Comparison of ENCODE assay signal across 8 cellular contexts in genomic region chr6:149925974-149926777, GRCh38. TPM values are rescaled to one million over a fixed set of nuclear protein-coding genes. Genes with fewer than 3 reads are reported as not detected.
A peak's percentile ranks its signal among the peaks of the same experiment; 100 is the strongest.
DNase-seq lines count a peak whose midpoint lies in the region; ATAC-seq and TF ChIP-seq lines count a peak whose summit lies in the region.

No MANE protein-coding gene starts in this region.

- H4K20me1 ChIP-seq in Loucy (ENCODE audit: insufficient read depth, low read length, poor library complexity, severe bottlenecking) = no peaks in the 10 kb centered on the region

- no peak overlapping the region for H2BK120ac ChIP-seq in trophoblast cell (ENCODE audit: insufficient read depth, low read length, poor library complexity)

- no peaks in the 10 kb centered on the region for H3K27me3 ChIP-seq in Loucy (ENCODE audit: insufficient read depth, low read length, poor library complexity, severe bottlenecking)
- H3K27me3 ChIP-seq in cardiac muscle cell = peaks cover 90% of the 10 kb centered on the region
- peaks cover 38% of the 10 kb centered on the region for H3K27me3 ChIP-seq in trophoblast cell (ENCODE audit: insufficient read depth, low read length)

- H3K23ac ChIP-seq in trophoblast cell (ENCODE audit: low read length) = no peak overlapping the region

- H3K4me2 ChIP-seq in Loucy (ENCODE audit: low read depth, low read length, poor library complexity, severe bottlenecking) (peak overlapping the region; percentile 76), trophoblast cell (ENCODE audit: low read length) (peak overlapping the region; percentile 85)

- no peak overlapping the region for H4K91ac ChIP-seq in trophoblast cell (ENCODE audit: low read depth, low read length)

- H3K27me3 Mint-ChIP-seq in type B pancreatic cell = peaks cover 90% of the 10 kb centered on the region

- H3K36me3 ChIP-seq in Loucy (ENCODE audit: insufficient read depth, low read length) = no peaks in the 10 kb centered on the region
- no peaks in the 10 kb centered on the region for H3K36me3 ChIP-seq in cardiac muscle cell
- no peaks in the 10 kb centered on the region for H3K36me3 ChIP-seq in trophoblast cell (ENCODE audit: control insufficient read depth in 1 of 2, insufficient read depth in 2 of 2, low read length in 2 of 2)

- H3K79me2 ChIP-seq in Loucy (ENCODE audit: insufficient read depth, low read length) = no peaks in the 10 kb centered on the region
- peaks cover 4% of the 10 kb centered on the region for H3K79me2 ChIP-seq in trophoblast cell (ENCODE audit: control insufficient read depth, insufficient read depth, low read length, poor library complexity)

- H3K4me1 Mint-ChIP-seq in type B pancreatic cell (ENCODE audit: unreplicated experiment) = peaks cover 9% of the 10 kb centered on the region

- no peaks in the 10 kb centered on the region for H3F3A ChIP-seq in Loucy (ENCODE audit: low read depth)

- TF ChIP-seq CTCF in GM12875 (IDR thresholded peaks at IDR 0.05; ENCODE audit: borderline replicate concordance, insufficient read depth, low read depth, low read length) (peak; percentile 80), Loucy (conservative IDR thresholded peaks at IDR 0.05; ENCODE audit: low read length) (peak; percentile 88), cardiac muscle cell (IDR thresholded peaks at IDR 0.05; ENCODE audit: low read depth, low read length) (peak; percentile 89), type B pancreatic cell (conservative IDR thresholded peaks at IDR 0.05) (peak; percentile 89)

- WGBS in trophoblast cell (ENCODE audit: extremely low coverage, insufficient coverage, insufficient read length) = no CpG with 5 or more reads among the region's 31 CpGs

- H3K9me3 ChIP-seq in Loucy (ENCODE audit: insufficient read depth, low read depth, low read length) (no peaks in the 10 kb centered on the region), cardiac muscle cell (ENCODE audit: low read depth) (no peaks in the 10 kb centered on the region), trophoblast cell (ENCODE audit: insufficient read depth, low read depth, low read length) (peaks cover 19% of the 10 kb centered on the region)

- no peak overlapping the region for H3K18ac ChIP-seq in trophoblast cell (ENCODE audit: low read length)

- H3K4me1 ChIP-seq in Loucy (ENCODE audit: insufficient read depth, low read length, poor library complexity, severe bottlenecking) (peaks cover 8% of the 10 kb centered on the region), cardiac muscle cell (ENCODE audit: low read depth) (no peaks in the 10 kb centered on the region), trophoblast cell (ENCODE audit: control insufficient read depth in 1 of 2, insufficient read depth in 2 of 2, low read length in 2 of 2) (peaks cover 0 to 12% of the 10 kb centered on the region in 2 experiments)

- H3K27ac ChIP-seq in cardiac muscle cell = no peak overlapping the region
- H3K27ac ChIP-seq in trophoblast cell (ENCODE audit: low read depth, low read length) = no peak overlapping the region

- H2AFZ ChIP-seq in Loucy (ENCODE audit: low read length) = peak overlapping the region; percentile 75
- H2AFZ ChIP-seq in trophoblast cell (ENCODE audit: insufficient read depth, low read length, poor library complexity) = peak overlapping the region; percentile 87

- H3K4me3 ChIP-seq in GM12875 (ENCODE audit: low read depth, low read length) (no peak overlapping the region), Loucy (ENCODE audit: low read length, poor library complexity, severe bottlenecking) (peak overlapping the region; percentile 68), cardiac muscle cell (peak overlapping the region; percentile 23), trophoblast cell (ENCODE audit: low read depth, low read length) (peak overlapping the region; percentile 58)

- H3K9ac ChIP-seq in Loucy (ENCODE audit: low read depth, low read length, poor library complexity, severe bottlenecking) (peak overlapping the region; percentile 58), trophoblast cell (ENCODE audit: low read length) (peak overlapping the region; percentile 36)

- H3K36me3 Mint-ChIP-seq in activated naive CD4-positive, alpha-beta T cell treated with anti-CD3 and anti-CD28 coated beads, Interleukin-2, amount 50 U/mL, for 72 hours = peaks cover 8 to 9% of the 10 kb centered on the region in 2 donors
- H3K36me3 Mint-ChIP-seq in type B pancreatic cell = no peaks in the 10 kb centered on the region

- H3K9me2 ChIP-seq in Loucy (replicated peaks; ENCODE audit: low read depth, low read length) = no peaks in the 10 kb centered on the region

- DNase-seq in activated naive CD4-positive, alpha-beta T cell treated with anti-CD3 and anti-CD28 coated beads, Interleukin-2, amount 50 U/mL, for 72 hours (ENCODE audit: low spot score in 2 of 2) = peak in 1 of 2 donors; percentile 83
- DNase-seq in cardiac muscle cell (ENCODE audit: low read depth in 1 of 2, low spot score in 1 of 2) = peak; percentile 79 to 86
- DNase-seq in trophoblast cell = peak; percentile 77 to 85
- peak; percentile 90 for DNase-seq in type B pancreatic cell (ENCODE audit: extremely low spot score, unreplicated experiment)

- H3K79me1 ChIP-seq in trophoblast cell (ENCODE audit: low read length) = no peaks in the 10 kb centered on the region

- ATAC-seq in SK-N-SH treated with all-trans-retinoic acid at 6 μM for 48 hours = peak; percentile 87
- peak; percentile 80 to 81 for ATAC-seq in activated naive CD4-positive, alpha-beta T cell treated with anti-CD3 and anti-CD28 coated beads, Interleukin-2, amount 50 U/mL, for 72 hours
- ATAC-seq in GM21526 (IDR thresholded peaks at IDR 0.05; ENCODE audit: low FRiP score, unreplicated experiment) = no peak

- H3K14ac ChIP-seq in trophoblast cell (ENCODE audit: low read length) = peak overlapping the region; percentile 11

- H2BK12ac ChIP-seq in trophoblast cell (ENCODE audit: low read length) = no peak overlapping the region

- H4K12ac ChIP-seq in trophoblast cell (ENCODE audit: low read depth, low read length) = peak overlapping the region; percentile 27

- H3K9me3 Mint-ChIP-seq in activated naive CD4-positive, alpha-beta T cell treated with anti-CD3 and anti-CD28 coated beads, Interleukin-2, amount 50 U/mL, for 72 hours = no peaks in the 10 kb centered on the region
- H3K9me3 Mint-ChIP-seq in type B pancreatic cell = no peaks in the 10 kb centered on the region

- peak overlapping the region; percentile 88 for H3K4me3 Mint-ChIP-seq in type B pancreatic cell

- H3K27ac Mint-ChIP-seq in activated naive CD4-positive, alpha-beta T cell treated with anti-CD3 and anti-CD28 coated beads, Interleukin-2, amount 50 U/mL, for 72 hours = no peak overlapping the region
- peak overlapping the region; percentile 4 for H3K27ac Mint-ChIP-seq in type B pancreatic cell

- H2BK5ac ChIP-seq in trophoblast cell (ENCODE audit: low read depth, low read length, poor library complexity) = no peak overlapping the region

- peak overlapping the region; percentile 77 for H4K8ac ChIP-seq in trophoblast cell (ENCODE audit: low read depth, low read length)

- H3K4ac ChIP-seq in trophoblast cell (ENCODE audit: low read depth, low read length) = no peak overlapping the region

- H2AK5ac ChIP-seq in trophoblast cell (ENCODE audit: low read length) = no peak overlapping the region

TF ChIP-seq in SK-N-SH treated with all-trans-retinoic acid at 6 μM for 48 hours, 23 proteins besides CTCF, POLR2A, EP300 and RAD21:
- no peak for TF ChIP-seq BACH2 (CRISPR knock-in tag; IDR thresholded peaks at IDR 0.05; ENCODE audit: borderline replicate concordance)
- TF ChIP-seq, protein P1, sequence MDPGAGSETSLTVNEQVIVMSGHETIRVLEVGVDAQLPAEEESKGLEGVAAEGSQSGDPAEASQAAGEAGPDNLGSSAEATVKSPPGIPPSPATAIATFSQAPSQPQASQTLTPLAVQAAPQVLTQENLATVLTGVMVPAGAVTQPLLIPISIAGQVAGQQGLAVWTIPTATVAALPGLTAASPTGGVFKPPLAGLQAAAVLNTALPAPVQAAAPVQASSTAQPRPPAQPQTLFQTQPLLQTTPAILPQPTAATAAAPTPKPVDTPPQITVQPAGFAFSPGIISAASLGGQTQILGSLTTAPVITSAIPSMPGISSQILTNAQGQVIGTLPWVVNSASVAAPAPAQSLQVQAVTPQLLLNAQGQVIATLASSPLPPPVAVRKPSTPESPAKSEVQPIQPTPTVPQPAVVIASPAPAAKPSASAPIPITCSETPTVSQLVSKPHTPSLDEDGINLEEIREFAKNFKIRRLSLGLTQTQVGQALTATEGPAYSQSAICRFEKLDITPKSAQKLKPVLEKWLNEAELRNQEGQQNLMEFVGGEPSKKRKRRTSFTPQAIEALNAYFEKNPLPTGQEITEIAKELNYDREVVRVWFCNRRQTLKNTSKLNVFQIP (CRISPR knock-in tag; IDR thresholded peaks at IDR 0.05; ENCODE audit: borderline replicate concordance, low read depth) = no peak
- TF ChIP-seq GLIS3 (CRISPR knock-in tag; IDR thresholded peaks at IDR 0.05) = no peak
- TF ChIP-seq ZFP30 (CRISPR knock-in tag; IDR thresholded peaks at IDR 0.05) = no peak
- TF ChIP-seq ZNF8 (CRISPR knock-in tag; IDR thresholded peaks at IDR 0.05) = no peak
- TF ChIP-seq CSDC2 (CRISPR knock-in tag; IDR thresholded peaks at IDR 0.05) = no peak
- TF ChIP-seq TCF4 (CRISPR knock-in tag; IDR thresholded peaks at IDR 0.05; ENCODE audit: borderline replicate concordance) = no peak

RNA-seq across cellular contexts. Expression of gene RAET1G, which starts 3.3 kb away (rescaled TPM):
- not detected for total RNA-seq in activated naive CD4-positive, alpha-beta T cell treated with anti-CD3 and anti-CD28 coated beads, Interleukin-2, amount 50 U/mL, for 72 hours
- total RNA-seq in cardiac muscle cell = not detected in 2 replicates
- not detected in 2 replicates for polyA plus RNA-seq in cardiac muscle cell
- not detected in 2 replicates for polyA plus RNA-seq in trophoblast cell (2013)
- 0.53 and 2.1 TPM in 2 replicates for total RNA-seq in type B pancreatic cell (ENCODE audit: low replicate concordance)

RNA-seq across cellular contexts. Expression of gene ULBP2, which starts 15.6 kb away (rescaled TPM):
- total RNA-seq in activated naive CD4-positive, alpha-beta T cell treated with anti-CD3 and anti-CD28 coated beads, Interleukin-2, amount 50 U/mL, for 72 hours = under 1 TPM; 0.18 to 0.66 TPM
- total RNA-seq in cardiac muscle cell = not detected in 2 replicates
- polyA plus RNA-seq in cardiac muscle cell = not detected in 2 replicates
- polyA plus RNA-seq in trophoblast cell (2013) = 0.08 and 0.14 TPM in 2 replicates
- 1.4 TPM in 1 of 2 replicates, not detected in the other for total RNA-seq in type B pancreatic cell (ENCODE audit: low replicate concordance)

RNA-seq across cellular contexts. Expression of gene RAET1E, which starts 28.3 kb away (rescaled TPM):
- total RNA-seq in activated naive CD4-positive, alpha-beta T cell treated with anti-CD3 and anti-CD28 coated beads, Interleukin-2, amount 50 U/mL, for 72 hours = under 1 TPM in 1 of 2 donors, not detected in 1; 0.11 TPM
- not detected in 2 replicates for total RNA-seq in cardiac muscle cell
- polyA plus RNA-seq in cardiac muscle cell = not detected in 2 replicates
- polyA plus RNA-seq in trophoblast cell (2013) = not detected in 2 replicates
- total RNA-seq in type B pancreatic cell (ENCODE audit: low replicate concordance) = 1.2 TPM in 1 of 2 replicates, not detected in the other

RNA-seq across cellular contexts. Expression of gene ULBP1, which starts 37.6 kb away (rescaled TPM):
- under 1 TPM; 0.77 to 0.99 TPM for total RNA-seq in activated naive CD4-positive, alpha-beta T cell treated with anti-CD3 and anti-CD28 coated beads, Interleukin-2, amount 50 U/mL, for 72 hours
- total RNA-seq in cardiac muscle cell (0.04 TPM in 1 of 2 replicates, not detected in the other), type B pancreatic cell (ENCODE audit: low replicate concordance) (0.48 and 8.2 TPM in 2 replicates)
- polyA plus RNA-seq in cardiac muscle cell = not detected in 2 replicates
- 0.48 and 0.58 TPM in 2 replicates for polyA plus RNA-seq in trophoblast cell (2013)
